ENCODE assay signal across 1 cellular context in the genomic region with DNA sequence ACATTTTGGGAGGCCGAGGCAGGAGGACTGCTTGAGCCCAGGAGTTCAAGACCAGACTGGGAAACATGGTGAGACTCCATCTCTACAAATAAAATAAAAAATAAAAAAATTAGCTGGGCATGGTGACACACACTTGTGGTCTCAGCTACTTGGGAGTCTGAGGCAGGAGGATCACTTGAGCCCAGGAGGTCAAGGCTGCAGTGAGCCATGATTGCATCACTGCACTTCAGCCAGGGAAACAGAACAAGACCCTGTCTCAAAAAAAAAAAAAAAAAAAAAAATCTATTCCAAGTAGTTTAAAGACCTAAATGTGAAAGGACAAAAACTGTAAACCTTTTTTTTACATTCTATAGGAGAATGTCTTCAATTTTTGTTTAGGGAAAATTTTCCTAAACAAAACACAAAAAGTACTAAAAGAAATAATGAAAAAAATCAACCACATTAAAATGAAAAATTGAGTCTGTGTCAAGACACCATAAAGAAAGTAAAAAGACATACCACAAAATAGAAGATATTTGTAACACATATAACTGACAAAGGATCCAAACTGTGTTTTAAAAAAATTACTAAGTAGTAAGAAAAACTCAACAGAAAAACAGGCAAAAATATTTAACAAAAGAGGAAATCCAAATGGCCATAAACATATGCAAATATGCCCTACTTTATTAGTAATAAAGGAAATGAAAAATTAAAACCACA.
TF ChIP-seq lines count a peak whose summit lies in the region.

No MANE protein-coding gene starts in this region.

TF ChIP-seq in K562, 482 proteins besides CTCF, POLR2A, EP300 and RAD21:
- no peak for TF ChIP-seq SRSF9 (IDR thresholded peaks at IDR 0.05; ENCODE audit: borderline replicate concordance, low read depth, low read length)
- no peak for TF ChIP-seq HEY1 (CRISPR knock-in tag; IDR thresholded peaks at IDR 0.05; ENCODE audit: borderline replicate concordance)
- peak; percentile 45; the same call in 1 of the 2 replicates for TF ChIP-seq CEBPB (tag; IDR thresholded peaks at IDR 0.05)
- TF ChIP-seq, protein P1, sequence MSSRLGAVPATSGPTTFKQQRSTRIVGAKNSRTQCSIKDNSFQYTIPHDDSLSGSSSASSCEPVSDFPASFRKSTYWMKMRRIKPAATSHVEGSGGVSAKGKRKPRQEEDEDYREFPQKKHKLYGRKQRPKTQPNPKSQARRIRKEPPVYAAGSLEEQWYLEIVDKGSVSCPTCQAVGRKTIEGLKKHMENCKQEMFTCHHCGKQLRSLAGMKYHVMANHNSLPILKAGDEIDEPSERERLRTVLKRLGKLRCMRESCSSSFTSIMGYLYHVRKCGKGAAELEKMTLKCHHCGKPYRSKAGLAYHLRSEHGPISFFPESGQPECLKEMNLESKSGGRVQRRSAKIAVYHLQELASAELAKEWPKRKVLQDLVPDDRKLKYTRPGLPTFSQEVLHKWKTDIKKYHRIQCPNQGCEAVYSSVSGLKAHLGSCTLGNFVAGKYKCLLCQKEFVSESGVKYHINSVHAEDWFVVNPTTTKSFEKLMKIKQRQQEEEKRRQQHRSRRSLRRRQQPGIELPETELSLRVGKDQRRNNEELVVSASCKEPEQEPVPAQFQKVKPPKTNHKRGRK (tag; IDR thresholded peaks at IDR 0.05): peak; percentile 43; the same call in 1 of the 2 replicates
- no peak for TF ChIP-seq JUN (IDR thresholded peaks at IDR 0.05; ENCODE audit: borderline replicate concordance, low read depth, low read length)
- no peak for TF ChIP-seq JUN (CRISPR knock-in tag; IDR thresholded peaks at IDR 0.05; ENCODE audit: borderline replicate concordance)
- TF ChIP-seq, protein P2, sequence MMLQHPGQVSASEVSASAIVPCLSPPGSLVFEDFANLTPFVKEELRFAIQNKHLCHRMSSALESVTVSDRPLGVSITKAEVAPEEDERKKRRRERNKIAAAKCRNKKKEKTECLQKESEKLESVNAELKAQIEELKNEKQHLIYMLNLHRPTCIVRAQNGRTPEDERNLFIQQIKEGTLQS (IDR thresholded peaks at IDR 0.05): peak; percentile 76
- TF ChIP-seq, protein P2 (CRISPR knock-in tag; conservative IDR thresholded peaks at IDR 0.05): no peak
- 0 out of 2 replicates have a peak, but pooled peaks have one; percentile 14 for TF ChIP-seq ZNF384 (IDR thresholded peaks at IDR 0.05; ENCODE audit: low read depth, low read length)
- TF ChIP-seq CEBPG (CRISPR knock-in tag; IDR thresholded peaks at IDR 0.05): peak; percentile 58; the same call in 1 of the 2 replicates
- TF ChIP-seq CEBPG (tag; conservative IDR thresholded peaks at IDR 0.05 in 1 of 2, IDR thresholded peaks at IDR 0.05 in 1 of 2): 0 out of 4 replicates have a peak, but pooled peaks of 1 of the 2 experiments have one; percentile 20
- TF ChIP-seq ZNF696 (CRISPR knock-in tag; conservative IDR thresholded peaks at IDR 0.05): no peak
- TF ChIP-seq, protein P3, sequence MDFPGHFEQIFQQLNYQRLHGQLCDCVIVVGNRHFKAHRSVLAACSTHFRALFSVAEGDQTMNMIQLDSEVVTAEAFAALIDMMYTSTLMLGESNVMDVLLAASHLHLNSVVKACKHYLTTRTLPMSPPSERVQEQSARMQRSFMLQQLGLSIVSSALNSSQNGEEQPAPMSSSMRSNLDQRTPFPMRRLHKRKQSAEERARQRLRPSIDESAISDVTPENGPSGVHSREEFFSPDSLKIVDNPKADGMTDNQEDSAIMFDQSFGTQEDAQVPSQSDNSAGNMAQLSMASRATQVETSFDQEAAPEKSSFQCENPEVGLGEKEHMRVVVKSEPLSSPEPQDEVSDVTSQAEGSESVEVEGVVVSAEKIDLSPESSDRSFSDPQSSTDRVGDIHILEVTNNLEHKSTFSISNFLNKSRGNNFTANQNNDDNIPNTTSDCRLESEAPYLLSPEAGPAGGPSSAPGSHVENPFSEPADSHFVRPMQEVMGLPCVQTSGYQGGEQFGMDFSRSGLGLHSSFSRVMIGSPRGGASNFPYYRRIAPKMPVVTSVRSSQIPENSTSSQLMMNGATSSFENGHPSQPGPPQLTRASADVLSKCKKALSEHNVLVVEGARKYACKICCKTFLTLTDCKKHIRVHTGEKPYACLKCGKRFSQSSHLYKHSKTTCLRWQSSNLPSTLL (IDR thresholded peaks at IDR 0.05): peak; percentile 33; the same call in 1 of the 2 replicates
- no peak for TF ChIP-seq ZNF140 (CRISPR knock-in tag; IDR thresholded peaks at IDR 0.05)
